In genomic region chr17:67717624-67718324, GRCh38 we compare ENCODE assay signal across 1 cellular context.
TF ChIP-seq lines count a peak whose summit lies in the region.

NOL11 (plus strand) TSS chr17:67717936; CDS start chr17:67717948, 12 bp downstream.

TF ChIP-seq in K562, 482 proteins besides CTCF, POLR2A, EP300 and RAD21 (continued from another document and continues in another):
- TF ChIP-seq MED1 (CRISPR knock-in tag; IDR thresholded peaks at IDR 0.05; ENCODE audit: borderline replicate concordance), result no peak
- TF ChIP-seq CREBBP (IDR thresholded peaks at IDR 0.05; ENCODE audit: low read depth, low read length), result no peak
- TF ChIP-seq MECOM (CRISPR knock-in tag; IDR thresholded peaks at IDR 0.05), result no peak
- TF ChIP-seq HDGF (IDR thresholded peaks at IDR 0.05), result no peak
- no peak for TF ChIP-seq ZEB2 (IDR thresholded peaks at IDR 0.05)
- peak; percentile 73 for TF ChIP-seq SOX6 (IDR thresholded peaks at IDR 0.05)
- no peak for TF ChIP-seq CBX2 (IDR thresholded peaks at IDR 0.05; ENCODE audit: insufficient read depth, low read length, poor library complexity, severe bottlenecking)
- no peak for TF ChIP-seq PRPF4 (IDR thresholded peaks at IDR 0.05; ENCODE audit: insufficient read depth, low read depth, low read length, poor library complexity, severe bottlenecking)
- no peak for TF ChIP-seq GTF2A2 (tag; IDR thresholded peaks at IDR 0.05)
- TF ChIP-seq MBD2 (IDR thresholded peaks at IDR 0.05; ENCODE audit: borderline replicate concordance, low read depth), result peak; percentile 61
- no peak for TF ChIP-seq BRD9 (IDR thresholded peaks at IDR 0.05; ENCODE audit: low read depth, partially characterized antibody)
- no peak for TF ChIP-seq ZNF347 (CRISPR knock-in tag; IDR thresholded peaks at IDR 0.05; ENCODE audit: low read depth)
- TF ChIP-seq, protein P1, sequence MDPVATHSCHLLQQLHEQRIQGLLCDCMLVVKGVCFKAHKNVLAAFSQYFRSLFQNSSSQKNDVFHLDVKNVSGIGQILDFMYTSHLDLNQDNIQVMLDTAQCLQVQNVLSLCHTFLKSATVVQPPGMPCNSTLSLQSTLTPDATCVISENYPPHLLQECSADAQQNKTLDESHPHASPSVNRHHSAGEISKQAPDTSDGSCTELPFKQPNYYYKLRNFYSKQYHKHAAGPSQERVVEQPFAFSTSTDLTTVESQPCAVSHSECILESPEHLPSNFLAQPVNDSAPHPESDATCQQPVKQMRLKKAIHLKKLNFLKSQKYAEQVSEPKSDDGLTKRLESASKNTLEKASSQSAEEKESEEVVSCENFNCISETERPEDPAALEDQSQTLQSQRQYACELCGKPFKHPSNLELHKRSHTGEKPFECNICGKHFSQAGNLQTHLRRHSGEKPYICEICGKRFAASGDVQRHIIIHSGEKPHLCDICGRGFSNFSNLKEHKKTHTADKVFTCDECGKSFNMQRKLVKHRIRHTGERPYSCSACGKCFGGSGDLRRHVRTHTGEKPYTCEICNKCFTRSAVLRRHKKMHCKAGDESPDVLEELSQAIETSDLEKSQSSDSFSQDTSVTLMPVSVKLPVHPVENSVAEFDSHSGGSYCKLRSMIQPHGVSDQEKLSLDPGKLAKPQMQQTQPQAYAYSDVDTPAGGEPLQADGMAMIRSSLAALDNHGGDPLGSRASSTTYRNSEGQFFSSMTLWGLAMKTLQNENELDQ (CRISPR knock-in tag; IDR thresholded peaks at IDR 0.05; ENCODE audit: borderline replicate concordance), result no peak
- no peak for TF ChIP-seq SRSF3 (IDR thresholded peaks at IDR 0.05; ENCODE audit: insufficient read depth, low read length)
- no peak for TF ChIP-seq NUFIP1 (IDR thresholded peaks at IDR 0.05; ENCODE audit: partially characterized antibody)
- no peak for TF ChIP-seq PKNOX1 (IDR thresholded peaks at IDR 0.05)
- TF ChIP-seq ZNF282 (CRISPR knock-in tag; IDR thresholded peaks at IDR 0.05), result no peak
- TF ChIP-seq RUNX1 (IDR thresholded peaks at IDR 0.05; ENCODE audit: low read depth), result no peak
- peak; percentile 97 for TF ChIP-seq XRCC5 (IDR thresholded peaks at IDR 0.05; ENCODE audit: low read depth, low read length)
- TF ChIP-seq, protein P2, sequence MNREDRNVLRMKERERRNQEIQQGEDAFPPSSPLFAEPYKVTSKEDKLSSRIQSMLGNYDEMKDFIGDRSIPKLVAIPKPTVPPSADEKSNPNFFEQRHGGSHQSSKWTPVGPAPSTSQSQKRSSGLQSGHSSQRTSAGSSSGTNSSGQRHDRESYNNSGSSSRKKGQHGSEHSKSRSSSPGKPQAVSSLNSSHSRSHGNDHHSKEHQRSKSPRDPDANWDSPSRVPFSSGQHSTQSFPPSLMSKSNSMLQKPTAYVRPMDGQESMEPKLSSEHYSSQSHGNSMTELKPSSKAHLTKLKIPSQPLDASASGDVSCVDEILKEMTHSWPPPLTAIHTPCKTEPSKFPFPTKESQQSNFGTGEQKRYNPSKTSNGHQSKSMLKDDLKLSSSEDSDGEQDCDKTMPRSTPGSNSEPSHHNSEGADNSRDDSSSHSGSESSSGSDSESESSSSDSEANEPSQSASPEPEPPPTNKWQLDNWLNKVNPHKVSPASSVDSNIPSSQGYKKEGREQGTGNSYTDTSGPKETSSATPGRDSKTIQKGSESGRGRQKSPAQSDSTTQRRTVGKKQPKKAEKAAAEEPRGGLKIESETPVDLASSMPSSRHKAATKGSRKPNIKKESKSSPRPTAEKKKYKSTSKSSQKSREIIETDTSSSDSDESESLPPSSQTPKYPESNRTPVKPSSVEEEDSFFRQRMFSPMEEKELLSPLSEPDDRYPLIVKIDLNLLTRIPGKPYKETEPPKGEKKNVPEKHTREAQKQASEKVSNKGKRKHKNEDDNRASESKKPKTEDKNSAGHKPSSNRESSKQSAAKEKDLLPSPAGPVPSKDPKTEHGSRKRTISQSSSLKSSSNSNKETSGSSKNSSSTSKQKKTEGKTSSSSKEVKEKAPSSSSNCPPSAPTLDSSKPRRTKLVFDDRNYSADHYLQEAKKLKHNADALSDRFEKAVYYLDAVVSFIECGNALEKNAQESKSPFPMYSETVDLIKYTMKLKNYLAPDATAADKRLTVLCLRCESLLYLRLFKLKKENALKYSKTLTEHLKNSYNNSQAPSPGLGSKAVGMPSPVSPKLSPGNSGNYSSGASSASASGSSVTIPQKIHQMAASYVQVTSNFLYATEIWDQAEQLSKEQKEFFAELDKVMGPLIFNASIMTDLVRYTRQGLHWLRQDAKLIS (CRISPR knock-in tag; IDR thresholded peaks at IDR 0.05), result peak; percentile 74; the same call in 1 of the 2 replicates
- no peak for TF ChIP-seq ZNF3 (CRISPR knock-in tag; IDR thresholded peaks at IDR 0.05)
- TF ChIP-seq, protein P3, sequence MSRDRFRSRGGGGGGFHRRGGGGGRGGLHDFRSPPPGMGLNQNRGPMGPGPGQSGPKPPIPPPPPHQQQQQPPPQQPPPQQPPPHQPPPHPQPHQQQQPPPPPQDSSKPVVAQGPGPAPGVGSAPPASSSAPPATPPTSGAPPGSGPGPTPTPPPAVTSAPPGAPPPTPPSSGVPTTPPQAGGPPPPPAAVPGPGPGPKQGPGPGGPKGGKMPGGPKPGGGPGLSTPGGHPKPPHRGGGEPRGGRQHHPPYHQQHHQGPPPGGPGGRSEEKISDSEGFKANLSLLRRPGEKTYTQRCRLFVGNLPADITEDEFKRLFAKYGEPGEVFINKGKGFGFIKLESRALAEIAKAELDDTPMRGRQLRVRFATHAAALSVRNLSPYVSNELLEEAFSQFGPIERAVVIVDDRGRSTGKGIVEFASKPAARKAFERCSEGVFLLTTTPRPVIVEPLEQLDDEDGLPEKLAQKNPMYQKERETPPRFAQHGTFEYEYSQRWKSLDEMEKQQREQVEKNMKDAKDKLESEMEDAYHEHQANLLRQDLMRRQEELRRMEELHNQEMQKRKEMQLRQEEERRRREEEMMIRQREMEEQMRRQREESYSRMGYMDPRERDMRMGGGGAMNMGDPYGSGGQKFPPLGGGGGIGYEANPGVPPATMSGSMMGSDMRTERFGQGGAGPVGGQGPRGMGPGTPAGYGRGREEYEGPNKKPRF (IDR thresholded peaks at IDR 0.05; ENCODE audit: low read depth, low read length), result no peak
- no peak for TF ChIP-seq FOXA1 (IDR thresholded peaks at IDR 0.05; ENCODE audit: borderline replicate concordance)
- TF ChIP-seq ZNF655 (CRISPR knock-in tag; IDR thresholded peaks at IDR 0.05), result no peak
- TF ChIP-seq ZNF408 (CRISPR knock-in tag; IDR thresholded peaks at IDR 0.05; ENCODE audit: low read depth), result no peak
- no peak for TF ChIP-seq PHF21A (IDR thresholded peaks at IDR 0.05; ENCODE audit: borderline replicate concordance, low read depth)
- no peak for TF ChIP-seq DDX20 (tag; IDR thresholded peaks at IDR 0.05; ENCODE audit: low read depth)
- TF ChIP-seq, protein P4, sequence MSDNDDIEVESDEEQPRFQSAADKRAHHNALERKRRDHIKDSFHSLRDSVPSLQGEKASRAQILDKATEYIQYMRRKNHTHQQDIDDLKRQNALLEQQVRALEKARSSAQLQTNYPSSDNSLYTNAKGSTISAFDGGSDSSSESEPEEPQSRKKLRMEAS (CRISPR knock-in tag; IDR thresholded peaks at IDR 0.05), result peak; percentile 49; the same call in 1 of the 2 replicates
- TF ChIP-seq ZNF263 (CRISPR knock-in tag; IDR thresholded peaks at IDR 0.05; ENCODE audit: borderline replicate concordance), result peak; percentile 61; the same call in 1 of the 2 replicates
- peak in 1 of 2 experiments; percentile 53; a peak in 1 of 4 replicates for TF ChIP-seq ETV6 (IDR thresholded peaks at IDR 0.05; ENCODE audit: borderline replicate concordance in 1 of 2, low read depth in 2 of 2, low read length in 1 of 2)
- no peak for TF ChIP-seq ETV6 (CRISPR knock-in tag; IDR thresholded peaks at IDR 0.05; ENCODE audit: borderline replicate concordance)
- TF ChIP-seq, protein P5, sequence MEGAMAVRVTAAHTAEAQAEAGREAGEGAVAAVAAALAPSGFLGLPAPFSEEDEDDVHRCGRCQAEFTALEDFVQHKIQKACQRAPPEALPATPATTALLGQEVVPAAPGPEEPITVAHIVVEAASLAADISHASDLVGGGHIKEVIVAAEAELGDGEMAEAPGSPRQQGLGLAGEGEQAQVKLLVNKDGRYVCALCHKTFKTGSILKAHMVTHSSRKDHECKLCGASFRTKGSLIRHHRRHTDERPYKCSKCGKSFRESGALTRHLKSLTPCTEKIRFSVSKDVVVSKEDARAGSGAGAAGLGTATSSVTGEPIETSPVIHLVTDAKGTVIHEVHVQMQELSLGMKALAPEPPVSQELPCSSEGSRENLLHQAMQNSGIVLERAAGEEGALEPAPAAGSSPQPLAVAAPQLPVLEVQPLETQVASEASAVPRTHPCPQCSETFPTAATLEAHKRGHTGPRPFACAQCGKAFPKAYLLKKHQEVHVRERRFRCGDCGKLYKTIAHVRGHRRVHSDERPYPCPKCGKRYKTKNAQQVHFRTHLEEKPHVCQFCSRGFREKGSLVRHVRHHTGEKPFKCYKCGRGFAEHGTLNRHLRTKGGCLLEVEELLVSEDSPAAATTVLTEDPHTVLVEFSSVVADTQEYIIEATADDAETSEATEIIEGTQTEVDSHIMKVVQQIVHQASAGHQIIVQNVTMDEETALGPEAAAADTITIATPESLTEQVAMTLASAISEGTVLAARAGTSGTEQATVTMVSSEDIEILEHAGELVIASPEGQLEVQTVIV (CRISPR knock-in tag; IDR thresholded peaks at IDR 0.05; ENCODE audit: borderline replicate concordance), result no peak
- peak; percentile 50; the same call in 1 of the 2 replicates for TF ChIP-seq JUN (IDR thresholded peaks at IDR 0.05; ENCODE audit: borderline replicate concordance, low read depth, low read length)
- TF ChIP-seq JUN (CRISPR knock-in tag; IDR thresholded peaks at IDR 0.05; ENCODE audit: borderline replicate concordance), result no peak
- no peak for TF ChIP-seq HOXB6 (CRISPR knock-in tag; IDR thresholded peaks at IDR 0.05; ENCODE audit: borderline replicate concordance)
- no peak for TF ChIP-seq ZNF518B (CRISPR knock-in tag; IDR thresholded peaks at IDR 0.05)
- TF ChIP-seq HIVEP1 (CRISPR knock-in tag; IDR thresholded peaks at IDR 0.05), result no peak
- TF ChIP-seq DMBX1 (CRISPR knock-in tag; IDR thresholded peaks at IDR 0.05; ENCODE audit: borderline replicate concordance), result no peak
- TF ChIP-seq MYBL2 (IDR thresholded peaks at IDR 0.05; ENCODE audit: low read depth), result no peak
- TF ChIP-seq MYBL2 (CRISPR knock-in tag; IDR thresholded peaks at IDR 0.05; ENCODE audit: borderline replicate concordance), result no peak
- TF ChIP-seq NEUROD1 (IDR thresholded peaks at IDR 0.05; ENCODE audit: borderline replicate concordance, low read depth, low read length, partially characterized antibody), result peak; percentile 82
- TF ChIP-seq CC2D1A (IDR thresholded peaks at IDR 0.05), result no peak
- no peak for TF ChIP-seq ZNF311 (CRISPR knock-in tag; IDR thresholded peaks at IDR 0.05)
- peak; percentile 94 for TF ChIP-seq SIN3B (IDR thresholded peaks at IDR 0.05; ENCODE audit: low read depth)
- no peak for TF ChIP-seq RFX5 (IDR thresholded peaks at IDR 0.05; ENCODE audit: low read depth, low read length)
- TF ChIP-seq TAF7 (tag; IDR thresholded peaks at IDR 0.05), result peak; percentile 87
- no peak for TF ChIP-seq ETS2 (tag; IDR thresholded peaks at IDR 0.05; ENCODE audit: borderline replicate concordance, poor library complexity, severe bottlenecking)
- TF ChIP-seq MCM3 (IDR thresholded peaks at IDR 0.05), result no peak
- no peak for TF ChIP-seq NR0B1 (IDR thresholded peaks at IDR 0.05; ENCODE audit: partially characterized antibody)
